In the genomic region with DNA sequence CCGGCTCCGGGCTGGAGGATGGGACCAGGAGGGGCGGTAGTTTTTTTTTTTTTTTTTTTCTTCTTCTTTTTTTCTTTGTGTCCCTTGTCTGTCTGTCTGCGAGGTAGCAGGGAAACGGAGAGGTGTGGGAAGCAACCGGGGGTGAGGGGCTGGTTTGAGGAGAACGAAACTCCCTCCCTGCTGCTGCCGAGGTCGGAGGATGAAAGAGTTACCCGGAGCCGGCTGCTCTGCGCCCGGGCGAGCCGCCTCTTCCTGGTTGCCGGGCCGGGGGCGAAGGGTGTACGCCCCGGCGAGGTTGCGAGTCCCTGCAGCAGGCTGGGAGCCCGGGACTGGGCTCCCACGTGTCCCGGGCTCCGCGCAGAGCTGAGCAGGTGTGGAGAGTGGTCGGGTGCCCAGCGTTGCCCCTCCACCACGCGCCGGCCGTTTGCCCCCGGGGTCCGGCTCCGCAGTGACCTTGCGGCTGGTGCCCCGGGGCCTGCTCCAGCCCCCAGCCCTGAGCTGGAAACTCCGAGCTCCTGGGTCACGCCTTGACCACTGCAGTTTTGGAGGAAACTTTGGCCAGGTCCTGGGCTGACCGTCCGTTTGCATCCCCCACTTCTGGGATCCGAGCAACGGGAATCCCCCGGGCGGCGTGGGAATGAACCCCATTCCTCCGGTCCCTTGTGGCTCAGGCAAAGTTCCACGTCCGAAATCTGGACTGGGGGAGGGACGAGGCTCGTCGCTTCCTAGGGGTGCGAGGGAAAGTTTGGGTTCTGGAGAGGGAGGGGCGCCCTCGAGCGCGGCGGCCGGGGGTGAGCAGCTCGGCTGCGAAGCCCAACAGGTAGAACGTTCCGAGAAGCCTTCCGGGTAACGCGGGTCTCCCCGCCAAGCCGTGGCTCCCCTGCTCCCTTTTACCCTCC, we compare ENCODE assay signal across 8 cellular contexts. TPM values are rescaled to one million over a fixed set of nuclear protein-coding genes. Genes with fewer than 3 reads are reported as not detected.
DNase-seq lines count a peak whose midpoint lies in the region; ATAC-seq and TF ChIP-seq lines count a peak whose summit lies in the region.

No MANE protein-coding gene starts in this region.

- H3K27ac Mint-ChIP-seq in T-helper 2 cell treated with Interferon-gamma antibody and Interleukin-4, amounts not matched to agents 5 μg/mL and 100 μg/mL, for 36 hours: peak overlapping the region; percentile 95
- H3K27ac Mint-ChIP-seq in immature natural killer cell: peak overlapping the region; percentile 91 to 99 (median 98)

- ATAC-seq in HCT116 (no peak), GM18520 (IDR thresholded peaks at IDR 0.05; ENCODE audit: unreplicated experiment) (no peak), GM19463 (IDR thresholded peaks at IDR 0.05; ENCODE audit: unreplicated experiment) (no peak)

- H3K36me3 ChIP-seq in HCT116 (ENCODE audit: control insufficient read depth in 1 of 2, insufficient read depth in 2 of 2, low read length in 2 of 2): no peaks in the 10 kb centered on the region
- H3K36me3 ChIP-seq in brain microvascular endothelial cell (replicated peaks): no peaks in the 10 kb centered on the region

- POLR2A ChIA-PET in HCT116 (lab: Charles Lee): interaction anchor here (0.7 kb wide), 1 partner anchor 202 kb away, joined by 3 read pairs; no protein-coding TSS in a partner anchor

- peak overlapping the region; percentile 65 for H3K9ac ChIP-seq in HCT116 (ENCODE audit: low read length)

- no peaks in the 10 kb centered on the region for H3K9me2 ChIP-seq in HCT116 (ENCODE audit: insufficient read depth)

- H3K27ac ChIP-seq in HCT116 (ENCODE audit: low read depth, low read length) (peak overlapping the region; percentile 65), brain microvascular endothelial cell (peak overlapping the region; percentile 55)

- no peak overlapping the region for H2AFZ ChIP-seq in HCT116 (ENCODE audit: low read depth, low read length, poor library complexity, severe bottlenecking)

- H3K27me3 ChIP-seq in HCT116 (ENCODE audit: insufficient read depth, low read length) (no peaks in the 10 kb centered on the region), brain microvascular endothelial cell (replicated peaks) (no peaks in the 10 kb centered on the region)

- in situ Hi-C loops in brain microvascular endothelial cell (cut with HindIII; ENCODE audit: low pct_ligation_motif_present, low sequenced_read_pairs): no loop called here

- peaks cover 15% of the 10 kb centered on the region for H3K27me3 Mint-ChIP-seq in T-helper 2 cell treated with Interferon-gamma antibody and Interleukin-4, amounts not matched to agents 5 μg/mL and 100 μg/mL, for 36 hours (ENCODE audit: low read depth)
- peaks cover 2 to 17% (median 6%) of the 10 kb centered on the region in 3 donors for H3K27me3 Mint-ChIP-seq in immature natural killer cell (ENCODE audit: low read depth in 3 of 3)

- H3K4me1 ChIP-seq in HCT116 (ENCODE audit: control insufficient read depth in 1 of 2, insufficient read depth in 2 of 2, low read length in 2 of 2): peaks cover 9 to 35% of the 10 kb centered on the region in 2 experiments

- H3K9me3 ChIP-seq in HCT116 (ENCODE audit: control insufficient read depth in 1 of 2, insufficient read depth in 1 of 2, low read depth in 1 of 2, low read length in 2 of 2): no peaks in the 10 kb centered on the region

- peak overlapping the region; percentile 82 for H3K4me2 ChIP-seq in HCT116 (ENCODE audit: low read length)

- H3K4me1 Mint-ChIP-seq in T-helper 2 cell treated with Interferon-gamma antibody and Interleukin-4, amounts not matched to agents 5 μg/mL and 100 μg/mL, for 36 hours (ENCODE audit: low read depth): peaks cover 46% of the 10 kb centered on the region
- peaks cover 50 to 59% of the 10 kb centered on the region in 2 donors for H3K4me1 Mint-ChIP-seq in immature natural killer cell

- H3K4me3 ChIP-seq in HCT116 (replicated peaks in 1 of 2; ENCODE audit: low read depth in 1 of 2, low read length in 2 of 2) (peak overlapping the region; percentile 53 to 72), brain microvascular endothelial cell (ENCODE audit: low read depth, low read length) (peak overlapping the region; percentile 91)

- BruUV-seq in HCT116 (replicated peaks; lab: Mats Ljungman, UMichigan): TSS peak; percentile 42

- peak overlapping the region; percentile 97 for H3K4me3 Mint-ChIP-seq in T-helper 2 cell treated with Interferon-gamma antibody and Interleukin-4, amounts not matched to agents 5 μg/mL and 100 μg/mL, for 36 hours
- peak overlapping the region; percentile 94 to 99 (median 99) for H3K4me3 Mint-ChIP-seq in immature natural killer cell

- intact Hi-C loops in HCT116 (cut with micrococcal nuclease): no loop called here

- RAD21 ChIA-PET in HCT116 (lab: Charles Lee; ENCODE audit: low non-redundant PET in 1 of 2, low total read pairs in 2 of 2, uncharacterized antibody in 2 of 2, unreplicated experiment in 2 of 2): no interaction called here

- no peak for TF ChIP-seq CTCF in HCT116 (IDR thresholded peaks at IDR 0.05 in 2 of 3, conservative IDR thresholded peaks at IDR 0.05 in 1 of 3; ENCODE audit: borderline replicate concordance in 1 of 3, insufficient read depth in 1 of 3, low read depth in 2 of 3, low read length in 2 of 3)
- no peak for TF ChIP-seq CTCF in brain microvascular endothelial cell (IDR thresholded peaks at IDR 0.05; ENCODE audit: low read depth, low read length, missing control alignments)

- H4K20me1 ChIP-seq in HCT116 (ENCODE audit: insufficient read depth): no peaks in the 10 kb centered on the region

- DNase-seq in AG08396 (ENCODE audit: low spot score) (peak; percentile 56), HCT116 (ENCODE audit: low read depth, low spot score) (no peak), brain microvascular endothelial cell (no peak), immature natural killer cell (peak; percentile 43 to 47 (median 44))
- DNase-seq in T-helper 2 cell treated with Interferon-gamma antibody and Interleukin-4, amounts not matched to agents 5 μg/mL and 100 μg/mL, for 36 hours (ENCODE audit: low spot score): peak; percentile 42
- peak in 3 of 4 experiments; percentile 17 to 46 (median 32) for DNase-seq in stimulated activated CD4-positive, alpha-beta T cell treated with anti-CD3 and anti-CD28 coated beads, Interleukin-1b, Interleukin-23, amount 100 ng/mL, for 24 hours (ENCODE audit: low read depth in 4 of 4, low spot score in 1 of 4)

- H3K79me2 ChIP-seq in HCT116 (ENCODE audit: insufficient read depth, low read length): peaks cover 16% of the 10 kb centered on the region

- TF ChIP-seq RAD21 in HCT116 (IDR thresholded peaks at IDR 0.05; ENCODE audit: low read depth): no peak

- TF ChIP-seq POLR2A in HCT116 (IDR thresholded peaks at IDR 0.05; ENCODE audit: borderline replicate concordance, extremely low read depth, insufficient read depth, insufficient read length): no peak

- CTCF ChIA-PET in HCT116 (lab: Charles Lee): no interaction called here

- no peaks in the 10 kb centered on the region for H3K9me3 Mint-ChIP-seq in T-helper 2 cell treated with Interferon-gamma antibody and Interleukin-4, amounts not matched to agents 5 μg/mL and 100 μg/mL, for 36 hours
- H3K9me3 Mint-ChIP-seq in immature natural killer cell: no peaks in the 10 kb centered on the region

- H3K36me3 Mint-ChIP-seq in T-helper 2 cell treated with Interferon-gamma antibody and Interleukin-4, amounts not matched to agents 5 μg/mL and 100 μg/mL, for 36 hours (ENCODE audit: low read depth): peaks cover 43% of the 10 kb centered on the region
- no peaks in the 10 kb centered on the region for H3K36me3 Mint-ChIP-seq in immature natural killer cell

TF ChIP-seq in HCT116, 20 proteins besides CTCF, POLR2A, EP300 and RAD21:
- TF ChIP-seq JUND (IDR thresholded peaks at IDR 0.05) (no peak), YY1 (IDR thresholded peaks at IDR 0.05; ENCODE audit: extremely low read depth, insufficient replicate concordance, low read depth, low read length) (no peak), CEBPB (IDR thresholded peaks at IDR 0.05; ENCODE audit: low read depth) (no peak), SRF (IDR thresholded peaks at IDR 0.05; ENCODE audit: low read depth) (no peak)
- TF ChIP-seq, protein P1, sequence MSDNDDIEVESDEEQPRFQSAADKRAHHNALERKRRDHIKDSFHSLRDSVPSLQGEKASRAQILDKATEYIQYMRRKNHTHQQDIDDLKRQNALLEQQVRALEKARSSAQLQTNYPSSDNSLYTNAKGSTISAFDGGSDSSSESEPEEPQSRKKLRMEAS (IDR thresholded peaks at IDR 0.05): peak; percentile 29; the same call in 1 of the 2 replicates

RNA-seq across cellular contexts. Expression of a gene that starts 1.2 kb away (rescaled TPM):
- total RNA-seq in HCT116 (2021; ENCODE audit: unreplicated experiment): 10.1 TPM
- polyA plus RNA-seq in HCT116 (2012): 6.8 and 7.3 TPM in 2 replicates
- 10 to 100 TPM; 42.5 to 90.1 (median 78.4) TPM for polyA plus RNA-seq in immature natural killer cell

Comparison
In these comparisons a context has a peak if more than half of its experiments do, and no peak if none do; other contexts are left out.
1. DNase-seq: peak in AG08396 (single experiment), T-helper 2 cell treated with Interferon-gamma antibody and Interleukin-4, amounts not matched to agents 5 μg/mL and 100 μg/mL, for 36 hours (single experiment), immature natural killer cell (3 of 3) and stimulated activated CD4-positive, alpha-beta T cell treated with anti-CD3 and anti-CD28 coated beads, Interleukin-1b, Interleukin-23, amount 100 ng/mL, for 24 hours (3 of 4); none in HCT116 (single experiment) and brain microvascular endothelial cell (single experiment).